ENCODE assay signal across 10 cellular contexts in genomic region chr6:30882764-30883475, GRCh38. TPM values are rescaled to one million over a fixed set of nuclear protein-coding genes. Genes with fewer than 3 reads are reported as not detected.
DNase-seq lines count a peak whose midpoint lies in the region; ATAC-seq and TF ChIP-seq lines count a peak whose summit lies in the region.
"Had no signal": no experiment of that assay in that cellular context is flagged by ENCODE, and none has a peak within 500 bp of the region (broad histone marks: within the 10 kb centered on the region; RNA-seq: fewer than 3 reads in every experiment).

No MANE protein-coding gene starts in this region.

- peaks cover 53% of the 10 kb centered on the region for H3K4me1 ChIP-seq in GM23338 (ENCODE audit: insufficient read depth)
- H3K4me1 ChIP-seq in iPS-15b (ENCODE audit: control insufficient read depth, insufficient read depth, low read length) = peaks cover 40% of the 10 kb centered on the region
- peaks cover 42% of the 10 kb centered on the region for H3K4me1 ChIP-seq in skeletal muscle satellite cell (ENCODE audit: control insufficient read depth, insufficient read depth, low read length)

- H3K27me3 Mint-ChIP-seq in GM23338 (ENCODE audit: insufficient read depth, low read depth, poor library complexity) = peaks cover 34% of the 10 kb centered on the region

- peaks cover 45% of the 10 kb centered on the region for H3K79me2 ChIP-seq in GM23338 (replicated peaks; ENCODE audit: insufficient read depth)

- H3K9me2 ChIP-seq in GM23338 (ENCODE audit: insufficient read depth) = no peaks in the 10 kb centered on the region

- H2AFZ ChIP-seq in GM23338 = no peak overlapping the region

- H3K36me3 ChIP-seq in GM23338 (ENCODE audit: insufficient read depth) = no peaks in the 10 kb centered on the region; the same call in 1 of the 2 replicates
- H3K36me3 ChIP-seq in WERI-Rb-1 = peaks cover 4% of the 10 kb centered on the region
- H3K36me3 ChIP-seq in iPS-15b (ENCODE audit: control insufficient read depth, insufficient read depth, low read length) = no peaks in the 10 kb centered on the region
- no peaks in the 10 kb centered on the region for H3K36me3 ChIP-seq in skeletal muscle satellite cell (ENCODE audit: insufficient read depth, low read length)

- no peaks in the 10 kb centered on the region for H3K9me3 Mint-ChIP-seq in GM23338

- H3K27me3 ChIP-seq in GM23338 (ENCODE audit: insufficient read depth) (no peaks in the 10 kb centered on the region), WERI-Rb-1 (ENCODE audit: insufficient read depth, low read depth, severe bottlenecking) (no peaks in the 10 kb centered on the region), iPS-15b (ENCODE audit: control insufficient read depth, insufficient read depth, low read length) (no peaks in the 10 kb centered on the region), skeletal muscle satellite cell (ENCODE audit: control insufficient read depth, insufficient read depth, low read length) (no peaks in the 10 kb centered on the region)

- ATAC-seq in GM23338 (peak; percentile 34), HG03108 (IDR thresholded peaks at IDR 0.05; ENCODE audit: unreplicated experiment) (no peak)

- TF ChIP-seq CTCF in GM23338 (conservative IDR thresholded peaks at IDR 0.05; ENCODE audit: low read depth in 2 of 2) = no peak
- no peak for TF ChIP-seq CTCF in WERI-Rb-1 (IDR thresholded peaks at IDR 0.05; ENCODE audit: low read depth, low read length)

- H3F3A ChIP-seq in GM23338 (replicated peaks; ENCODE audit: low read depth) = peaks cover 29% of the 10 kb centered on the region

- DNase-seq in COLO668 (lab: John Stamatoyannopoulos, UW; ENCODE audit: unreplicated experiment) = peak; percentile 68
- peak; percentile 89 for DNase-seq in GM23338 (ENCODE audit: low spot score)
- peak; percentile 91 for DNase-seq in WERI-Rb-1
- no peak for DNase-seq in NCI-H1930 (lab: John Stamatoyannopoulos, UW)
- DNase-seq in AML-193 (lab: John Stamatoyannopoulos, UW) = no peak

- peak overlapping the region; percentile 71 for H3K9ac ChIP-seq in iPS-15b (ENCODE audit: low read depth, low read length)
- H3K9ac ChIP-seq in skeletal muscle satellite cell (ENCODE audit: low read depth, low read length) = no peak overlapping the region

- H3K9me3 ChIP-seq in WERI-Rb-1 (ENCODE audit: severe bottlenecking) (no peaks in the 10 kb centered on the region), iPS-15b (ENCODE audit: control insufficient read depth, insufficient read depth, low read length) (no peaks in the 10 kb centered on the region), skeletal muscle satellite cell (replicated peaks; ENCODE audit: low read length) (no peaks in the 10 kb centered on the region)

- H3K27ac ChIP-seq in GM23338 (ENCODE audit: low read depth) (peak overlapping the region; percentile 97), WERI-Rb-1 (peak overlapping the region; percentile 84)

- H3K36me3 Mint-ChIP-seq in GM23338 (ENCODE audit: low read depth) = peaks cover 2% of the 10 kb centered on the region; the same call in 2 of the 3 replicates

- peak overlapping the region; percentile 92 for H3K4me3 ChIP-seq in GM23338
- peak overlapping the region; percentile 58 for H3K4me3 ChIP-seq in WERI-Rb-1 (ENCODE audit: low read depth, low read length)
- peak overlapping the region; percentile 88 for H3K4me3 ChIP-seq in iPS-15b (ENCODE audit: low read depth, low read length)
- H3K4me3 ChIP-seq in skeletal muscle satellite cell (ENCODE audit: low read length) = no peak overlapping the region

- H3K4me2 ChIP-seq in GM23338 (peak overlapping the region; percentile 100), skeletal muscle satellite cell (ENCODE audit: low read length) (peak overlapping the region; percentile 24)

- peak overlapping the region; percentile 86 for H3K27ac Mint-ChIP-seq in GM23338

- peak overlapping the region; percentile 79 for H3K4me3 Mint-ChIP-seq in GM23338

- peaks cover 74% of the 10 kb centered on the region for H3K4me1 Mint-ChIP-seq in GM23338

- H4K20me1 ChIP-seq in GM23338 (replicated peaks; ENCODE audit: insufficient read depth) = peaks cover 13% of the 10 kb centered on the region

TF ChIP-seq in GM23338, 12 proteins besides CTCF, POLR2A, EP300 and RAD21:
- peak; percentile 36; the same call in 1 of the 2 replicates for TF ChIP-seq POLR2AphosphoS5 (IDR thresholded peaks at IDR 0.05; ENCODE audit: low read depth)
- no peak for TF ChIP-seq JUNB (IDR thresholded peaks at IDR 0.05; ENCODE audit: unreplicated experiment)

RNA-seq across cellular contexts. Expression of gene DDR1, which starts 1.4 kb away (rescaled TPM):
- 140 and 154 TPM in 2 replicates for total RNA-seq in GM23338 (2014; rRNA removed; shearing (Covaris generic))
- polyA plus RNA-seq in GM23338 (2016; fragmentation: Nextera tagmentation; extraction: Ambion mirVana) = 58.3 and 71.6 TPM in 2 replicates
- total RNA-seq in skeletal muscle satellite cell (2012; rRNA removed) = 3.8 and 3.9 TPM in 2 replicates

RNA-seq across cellular contexts. Expression of gene GTF2H4, which starts 25.1 kb away (rescaled TPM):
- 32.6 and 46.5 TPM in 2 replicates for total RNA-seq in GM23338 (2014; rRNA removed; shearing (Covaris generic))
- 14.1 and 14.8 TPM in 2 replicates for polyA plus RNA-seq in GM23338 (2016; fragmentation: Nextera tagmentation; extraction: Ambion mirVana)
- total RNA-seq in skeletal muscle satellite cell (2012; rRNA removed) = 6.3 and 7.0 TPM in 2 replicates

RNA-seq across cellular contexts. Expression of gene VARS2, which starts 31.1 kb away (rescaled TPM):
- total RNA-seq in GM23338 (2014; rRNA removed; shearing (Covaris generic)) = 34.0 and 36.4 TPM in 2 replicates
- 13.7 and 14.2 TPM in 2 replicates for polyA plus RNA-seq in GM23338 (2016; fragmentation: Nextera tagmentation; extraction: Ambion mirVana)
- total RNA-seq in skeletal muscle satellite cell (2012; rRNA removed) = 13.9 and 15.9 TPM in 2 replicates

RNA-seq across cellular contexts. Expression of gene SFTA2, which starts 49.0 kb away (rescaled TPM):
- not detected in 2 replicates for total RNA-seq in GM23338 (2014; rRNA removed; shearing (Covaris generic))
- polyA plus RNA-seq in GM23338 (2016; fragmentation: Nextera tagmentation; extraction: Ambion mirVana) = not detected in 2 replicates
- not detected in 2 replicates for total RNA-seq in skeletal muscle satellite cell (2012; rRNA removed)
- total RNA-seq: frontal cortex, HT1080 had no signal

RNA-seq across cellular contexts. Expression of gene MUCL3, which starts 57.9 kb away (rescaled TPM):
- total RNA-seq in GM23338 (2014; rRNA removed; shearing (Covaris generic)) = 0.12 TPM in 1 of 2 replicates, not detected in the other
- polyA plus RNA-seq in GM23338 (2016; fragmentation: Nextera tagmentation; extraction: Ambion mirVana) = 0.32 and 0.40 TPM in 2 replicates
- not detected in 2 replicates for total RNA-seq in skeletal muscle satellite cell (2012; rRNA removed)
- total RNA-seq: frontal cortex, HT1080 had no signal

Comparison
In these comparisons a context has a peak if more than half of its experiments do, and no peak if none do; other contexts are left out.
1. DNase-seq: peak in COLO668 (single experiment), GM23338 (single experiment) and WERI-Rb-1 (single experiment); none in NCI-H1930 (0 of 2) and AML-193 (0 of 2).